ENCODE assay signal across 8 cellular contexts in genomic region chr17:7393613-7394451, GRCh38. TPM values are rescaled to one million over a fixed set of nuclear protein-coding genes. Genes with fewer than 3 reads are reported as not detected.
DNase-seq lines count a peak whose midpoint lies in the region; ATAC-seq and TF ChIP-seq lines count a peak whose summit lies in the region.

No MANE protein-coding gene starts in this region.

- no peak for TF ChIP-seq CTCF in Calu3 (IDR thresholded peaks at IDR 0.05; ENCODE audit: unreplicated experiment)

- H3K4me1 ChIP-seq in HUES64 (ENCODE audit: insufficient read depth, low read length), result no peaks in the 10 kb centered on the region
- no peaks in the 10 kb centered on the region for H3K4me1 ChIP-seq in ectodermal cell (ENCODE audit: control insufficient read depth, insufficient read depth, low read length)
- H3K4me1 ChIP-seq in muscle layer of colon (ENCODE audit: insufficient read depth, low read length), result peaks cover 8% of the 10 kb centered on the region

- 22% methylated on average over 48 of the region's 48 CpGs for WGBS in HUES64
- 17 to 19% methylated on average over 48 of the region's 48 CpGs for WGBS in ectodermal cell, 2 experiments

- H3K27ac ChIP-seq in HUES64 (ENCODE audit: low read depth, low read length), result peak overlapping the region; percentile 78; the same call in 1 of the 2 replicates
- peak overlapping the region; percentile 72 for H3K27ac ChIP-seq in ectodermal cell (ENCODE audit: insufficient read depth, low read depth, low read length, poor library complexity, severe bottlenecking)
- H3K27ac ChIP-seq in muscle layer of colon (ENCODE audit: low read depth, low read length), result peak overlapping the region; percentile 77
- H3K27ac ChIP-seq in substantia nigra (ENCODE audit: low read depth, low read length, poor library complexity, severe bottlenecking), result peak overlapping the region; percentile 84

- H3K27me3 ChIP-seq in HUES64 (ENCODE audit: insufficient read depth, low read length) (no peaks in the 10 kb centered on the region), ectodermal cell (ENCODE audit: control insufficient read depth, insufficient read depth, low read length, poor library complexity, severe bottlenecking) (no peaks in the 10 kb centered on the region), muscle layer of colon (ENCODE audit: control insufficient read depth in 1 of 2, insufficient read depth in 2 of 2, low read length in 2 of 2) (no peaks in the 10 kb centered on the region)

- H3K4me3 Mint-ChIP-seq in Calu3 (ENCODE audit: low read depth, unreplicated experiment), result peak overlapping the region; percentile 82

- H3K9me3 ChIP-seq in HUES64 (ENCODE audit: insufficient read depth, low read depth, low read length), result no peaks in the 10 kb centered on the region
- H3K9me3 ChIP-seq in ectodermal cell (ENCODE audit: control insufficient read depth, low read length), result no peaks in the 10 kb centered on the region
- H3K9me3 ChIP-seq in muscle layer of colon (ENCODE audit: low read length), result no peaks in the 10 kb centered on the region

- no peaks in the 10 kb centered on the region for H3K9me3 Mint-ChIP-seq in Calu3 (ENCODE audit: low read depth, unreplicated experiment)

- peak; percentile 28 for DNase-seq in Calu3
- peak; percentile 64 to 72 for DNase-seq in activated CD4-positive, alpha-beta T cell treated with anti-CD3 and anti-CD28 coated beads for 4 hours
- no peak for DNase-seq in substantia nigra (lab: John Stamatoyannopoulos, UW)
- no peak for DNase-seq in mesenteric fat pad (ENCODE audit: low spot score)

- peaks cover 8% of the 10 kb centered on the region for H3K4me1 Mint-ChIP-seq in Calu3 (ENCODE audit: low read depth, unreplicated experiment)

- H3K36me3 ChIP-seq in HUES64 (ENCODE audit: insufficient read depth, low read length) (peaks cover 34% of the 10 kb centered on the region), ectodermal cell (ENCODE audit: control insufficient read depth, insufficient read depth, low read length) (peaks cover 6% of the 10 kb centered on the region), muscle layer of colon (ENCODE audit: insufficient read depth, low read length) (peaks cover 6% of the 10 kb centered on the region)

- BruUV-seq in Calu3 (replicated peaks; lab: Mats Ljungman, UMichigan), result TSS peak; percentile 26

- no peaks in the 10 kb centered on the region for H3K27me3 Mint-ChIP-seq in Calu3 (ENCODE audit: unreplicated experiment)

- no peak overlapping the region for H3K27ac Mint-ChIP-seq in Calu3 (ENCODE audit: unreplicated experiment)

- H3K36me3 Mint-ChIP-seq in Calu3 (ENCODE audit: insufficient read depth, unreplicated experiment), result peaks cover 20% of the 10 kb centered on the region

- H3K4me3 ChIP-seq in HUES64 (ENCODE audit: low read length) (peak overlapping the region; percentile 77), ectodermal cell (ENCODE audit: insufficient read depth, low read depth, low read length) (peak overlapping the region; percentile 85), muscle layer of colon (ENCODE audit: low read depth in 1 of 2, low read length in 2 of 2) (peak overlapping the region; percentile 86 to 91)

- CTCF ChIA-PET in Calu3 (lab: Charles Lee), result interaction anchor here (0.6 to 1.4 kb wide), 3 partner anchors 10 to 38 kb away, joined by 3 to 6 read pairs (median 3); partner anchors contain the start of gene TMEM256

- peak; percentile 30 for ATAC-seq in GM21360 (IDR thresholded peaks at IDR 0.05; ENCODE audit: unreplicated experiment)

- intact Hi-C loops in Calu3 (cut with micrococcal nuclease; ENCODE audit: unreplicated experiment), result no loop called here

- peak overlapping the region; percentile 45; the same call in 1 of the 2 replicates for H3K9ac ChIP-seq in HUES64 (ENCODE audit: low read depth, low read length)
- peak overlapping the region; percentile 68 for H3K9ac ChIP-seq in muscle layer of colon (ENCODE audit: low read length)

RNA-seq across cellular contexts. Expression of gene PLSCR3, which starts 0.5 kb away (rescaled TPM):
- total RNA-seq in Calu3 (2022), result 21.9 and 26.3 TPM in 2 replicates
- polyA plus RNA-seq in HUES64 (2013, experiment 1 of 2), result 24.8 TPM
- polyA plus RNA-seq in HUES64 (2013, experiment 2 of 2), result 30.1 TPM
- 36.8 TPM for polyA plus RNA-seq in ectodermal cell (2013, experiment 1 of 4)
- 39.2 TPM for polyA plus RNA-seq in ectodermal cell (2013, experiment 2 of 4)
- polyA plus RNA-seq in ectodermal cell (2013, experiment 3 of 4), result 35.7 TPM
- 37.2 TPM for polyA plus RNA-seq in ectodermal cell (2013, experiment 4 of 4)
- 42.6 TPM for total RNA-seq in mesenteric fat pad

RNA-seq across cellular contexts. Expression of gene TMEM256, which starts 10.1 kb away (rescaled TPM):
- total RNA-seq in Calu3 (2022), result 47.8 and 51.5 TPM in 2 replicates
- polyA plus RNA-seq in HUES64 (2013, experiment 1 of 2), result 103 TPM
- 129 TPM for polyA plus RNA-seq in HUES64 (2013, experiment 2 of 2)
- polyA plus RNA-seq in ectodermal cell (2013, experiment 1 of 4), result 98.0 TPM
- 86.2 TPM for polyA plus RNA-seq in ectodermal cell (2013, experiment 2 of 4)
- polyA plus RNA-seq in ectodermal cell (2013, experiment 3 of 4), result 107 TPM
- 129 TPM for polyA plus RNA-seq in ectodermal cell (2013, experiment 4 of 4)
- 68.7 TPM for total RNA-seq in mesenteric fat pad

RNA-seq across cellular contexts. Expression of gene TNK1, which starts 12.9 kb away (rescaled TPM):
- total RNA-seq in Calu3 (2022) (7.0 and 8.6 TPM in 2 replicates), mesenteric fat pad (0.71 TPM)
- 2.2 TPM for polyA plus RNA-seq in HUES64 (2013, experiment 1 of 2)
- 3.5 TPM for polyA plus RNA-seq in HUES64 (2013, experiment 2 of 2)
- polyA plus RNA-seq in ectodermal cell (2013, experiment 1 of 4), result 1.9 TPM
- 1.6 TPM for polyA plus RNA-seq in ectodermal cell (2013, experiment 2 of 4)
- 1.6 TPM for polyA plus RNA-seq in ectodermal cell (2013, experiment 3 of 4)
- polyA plus RNA-seq in ectodermal cell (2013, experiment 4 of 4), result 1.3 TPM

RNA-seq across cellular contexts. Expression of gene NLGN2, which starts 13.8 kb away (rescaled TPM):
- 13.9 and 14.6 TPM in 2 replicates for total RNA-seq in Calu3 (2022)
- polyA plus RNA-seq in HUES64 (2013, experiment 1 of 2), result 26.6 TPM
- polyA plus RNA-seq in HUES64 (2013, experiment 2 of 2), result 37.3 TPM
- 117 TPM for polyA plus RNA-seq in ectodermal cell (2013, experiment 1 of 4)
- polyA plus RNA-seq in ectodermal cell (2013, experiment 2 of 4), result 124 TPM
- 90.3 TPM for polyA plus RNA-seq in ectodermal cell (2013, experiment 3 of 4)
- 101 TPM for polyA plus RNA-seq in ectodermal cell (2013, experiment 4 of 4)
- 21.0 TPM for total RNA-seq in mesenteric fat pad

RNA-seq across cellular contexts. Expression of gene SPEM1, which starts 26.3 kb away (rescaled TPM):
- total RNA-seq in Calu3 (2022), result not detected in 2 replicates
- polyA plus RNA-seq in HUES64 (2013, experiment 1 of 2), result not detected
- not detected for polyA plus RNA-seq in HUES64 (2013, experiment 2 of 2)
- not detected for polyA plus RNA-seq in ectodermal cell (2013, experiment 1 of 4)
- polyA plus RNA-seq in ectodermal cell (2013, experiment 2 of 4), result 0.20 TPM
- not detected for polyA plus RNA-seq in ectodermal cell (2013, experiment 3 of 4)
- polyA plus RNA-seq in ectodermal cell (2013, experiment 4 of 4), result 0.32 TPM
- total RNA-seq in mesenteric fat pad, result not detected

Comparison
In these comparisons a context has a peak if more than half of its experiments do, and no peak if none do; other contexts are left out.
1. DNase-seq: peak in Calu3 (single experiment) and activated CD4-positive, alpha-beta T cell treated with anti-CD3 and anti-CD28 coated beads for 4 hours (2 of 2); none in substantia nigra (0 of 49) and mesenteric fat pad (single experiment).
2. Peak in every context shown above with its lines, with median percentiles within 50 percentile points of each other: H3K27ac ChIP-seq and H3K4me3 ChIP-seq.